Comparison of ENCODE assay signal across 10 cellular contexts in genomic region chr2:20145497-20146193, GRCh38.
DNase-seq lines count a peak whose midpoint lies in the region; ATAC-seq, FAIRE-seq and TF ChIP-seq lines count a peak whose summit lies in the region.
"Had no signal": no experiment of that assay in that cellular context is flagged by ENCODE, and none has a peak within 500 bp of the region (broad histone marks: within the 10 kb centered on the region; RNA-seq: fewer than 3 reads in every experiment).

No MANE protein-coding gene starts in this region.

- in situ Hi-C loops in gastrocnemius medialis (cut with MboI; ENCODE audit: low sequenced_read_pairs in 4 of 4), result no loop called here

- peaks cover 12% of the 10 kb centered on the region for H3K27me3 Mint-ChIP-seq in activated CD4-positive, alpha-beta T cell treated with anti-CD3 and anti-CD28 coated beads, Interleukin-2, amount 10 ng/mL, durations not matched to agents 7 days and 5 days

- H3K27ac Mint-ChIP-seq in activated CD4-positive, alpha-beta T cell treated with anti-CD3 and anti-CD28 coated beads, Interleukin-2, amount 10 ng/mL, durations not matched to agents 7 days and 5 days, result no peak overlapping the region
- H3K27ac Mint-ChIP-seq: activated naive CD4-positive, alpha-beta T cell treated with anti-CD3 and anti-CD28 coated beads, Interleukin-2, amount 50 U/mL, for 24 hours had no signal

- H3K36me3 Mint-ChIP-seq in activated CD4-positive, alpha-beta T cell treated with anti-CD3 and anti-CD28 coated beads, Interleukin-2, amount 10 ng/mL, durations not matched to agents 7 days and 5 days (ENCODE audit: low read depth), result no peaks in the 10 kb centered on the region
- H3K36me3 Mint-ChIP-seq: activated naive CD4-positive, alpha-beta T cell treated with anti-CD3 and anti-CD28 coated beads, Interleukin-2, amount 50 U/mL, for 24 hours had no signal

- no peak overlapping the region for H3K4me3 Mint-ChIP-seq in activated CD4-positive, alpha-beta T cell treated with anti-CD3 and anti-CD28 coated beads, Interleukin-2, amount 10 ng/mL, durations not matched to agents 7 days and 5 days
- H3K4me3 Mint-ChIP-seq: activated naive CD4-positive, alpha-beta T cell treated with anti-CD3 and anti-CD28 coated beads, Interleukin-2, amount 50 U/mL, for 24 hours had no signal

- POLR2A ChIA-PET in activated CD4-positive, alpha-beta T cell treated with anti-CD3 and anti-CD28 coated beads, Interleukin-2, amount 10 ng/mL, durations not matched to agents 7 days and 5 days (lab: Charles Lee), result no interaction called here

- DNase-seq in GM12892 (ENCODE audit: insufficient read length) (peak; percentile 50), epithelial cell of esophagus (ENCODE audit: low read depth) (peak; percentile 67), gastrocnemius medialis (no peak), NCI-H187 (lab: John Stamatoyannopoulos, UW) (no peak)
- DNase-seq in activated CD4-positive, alpha-beta T cell treated with anti-CD3 and anti-CD28 coated beads, Interleukin-2, amount 10 ng/mL, durations not matched to agents 7 days and 5 days, result no peak
- no peak for DNase-seq in activated CD4-positive, alpha-beta T cell treated with anti-CD3 and anti-CD28 coated beads for 4 hours
- DNase-seq: DMS 273 treated with DMSO at 0.1 percent for 48 hours had no signal

- peak; percentile 79 for ATAC-seq in GM19395 (IDR thresholded peaks at IDR 0.05; ENCODE audit: unreplicated experiment)
- ATAC-seq in HG03095 (IDR thresholded peaks at IDR 0.05; ENCODE audit: unreplicated experiment), result peak; percentile 73
- ATAC-seq in gastrocnemius medialis, result no peak

- no peaks in the 10 kb centered on the region for H3K9me3 Mint-ChIP-seq in activated CD4-positive, alpha-beta T cell treated with anti-CD3 and anti-CD28 coated beads, Interleukin-2, amount 10 ng/mL, durations not matched to agents 7 days and 5 days
- H3K9me3 Mint-ChIP-seq: activated naive CD4-positive, alpha-beta T cell treated with anti-CD3 and anti-CD28 coated beads, Interleukin-2, amount 50 U/mL, for 24 hours had no signal

- no peak overlapping the region for H3K27ac ChIP-seq in gastrocnemius medialis

- TF ChIP-seq CTCF in epithelial cell of esophagus (IDR thresholded peaks at IDR 0.05; ENCODE audit: insufficient read depth, low read depth, low read length, missing control alignments) (no peak), gastrocnemius medialis (IDR thresholded peaks at IDR 0.05 in 4 of 5, conservative IDR thresholded peaks at IDR 0.05 in 1 of 5) (no peak)

- CTCF ChIA-PET in activated CD4-positive, alpha-beta T cell treated with anti-CD3 and anti-CD28 coated beads, Interleukin-2, amount 10 ng/mL, durations not matched to agents 7 days and 5 days (lab: Charles Lee), result no interaction called here

- intact Hi-C loops in gastrocnemius medialis (cut with DNase I; ENCODE audit: low total_unique reads), result loop anchor here (10.0 kb wide), 1 partner anchor 79 kb away; the partner anchor contains the start of gene SDC1

- H3K4me1 Mint-ChIP-seq in activated CD4-positive, alpha-beta T cell treated with anti-CD3 and anti-CD28 coated beads, Interleukin-2, amount 10 ng/mL, durations not matched to agents 7 days and 5 days, result no peaks in the 10 kb centered on the region
- H3K4me1 Mint-ChIP-seq: activated naive CD4-positive, alpha-beta T cell treated with anti-CD3 and anti-CD28 coated beads, Interleukin-2, amount 50 U/mL, for 24 hours had no signal

- H3K27me3 ChIP-seq in gastrocnemius medialis, result no peaks in the 10 kb centered on the region

- no peaks in the 10 kb centered on the region for H3K36me3 ChIP-seq in gastrocnemius medialis

- peak; percentile 85 for FAIRE-seq in GM12892 (lab: Jason Lieb, UNC)

- peaks cover 0 to 5% of the 10 kb centered on the region in 2 donors for H3K4me1 ChIP-seq in gastrocnemius medialis

- no peaks in the 10 kb centered on the region for H3K9me3 ChIP-seq in gastrocnemius medialis

- H3K4me3 ChIP-seq in epithelial cell of esophagus (ENCODE audit: low read length) (no peak overlapping the region), gastrocnemius medialis (no peak overlapping the region)

- TF ChIP-seq POLR2A in GM12892 (IDR thresholded peaks at IDR 0.05; ENCODE audit: low read depth, low read length), result peak; percentile 74
- TF ChIP-seq POLR2A in gastrocnemius medialis (IDR thresholded peaks at IDR 0.05), result no peak

Comparison
In these comparisons a context has a peak if more than half of its experiments do, and no peak if none do; other contexts are left out.
1. DNase-seq: peak in GM12892 (single experiment) and epithelial cell of esophagus (single experiment); none in gastrocnemius medialis (0 of 2), activated CD4-positive, alpha-beta T cell treated with anti-CD3 and anti-CD28 coated beads, Interleukin-2, amount 10 ng/mL, durations not matched to agents 7 days and 5 days (single experiment), NCI-H187 (0 of 2) and activated CD4-positive, alpha-beta T cell treated with anti-CD3 and anti-CD28 coated beads for 4 hours (0 of 2).
2. ATAC-seq: peak in GM19395 (single experiment) and HG03095 (single experiment); none in gastrocnemius medialis (0 of 2).